Comparison of ENCODE assay signal across 13 cellular contexts in genomic region chr3:64351713-64352595, GRCh38.
DNase-seq lines count a peak whose midpoint lies in the region; ATAC-seq, FAIRE-seq and TF ChIP-seq lines count a peak whose summit lies in the region.
"Had no signal": no experiment of that assay in that cellular context is flagged by ENCODE, and none has a peak within 500 bp of the region (broad histone marks: within the 10 kb centered on the region; RNA-seq: fewer than 3 reads in every experiment).

No MANE protein-coding gene starts in this region.

- H3K4me2 ChIP-seq in A549 (peak overlapping the region; percentile 36; the same call in 2 of the 3 replicates), mesendoderm (ENCODE audit: low read length) (no peak overlapping the region)

- no peak overlapping the region for H3K9ac ChIP-seq in mesendoderm (ENCODE audit: low read length)

- no peak overlapping the region for H3K27ac Mint-ChIP-seq in CD8-positive, alpha-beta memory T cell
- H3K27ac Mint-ChIP-seq: stimulated activated memory B cell treated with anti-CD40 and anti-IgM and Interleukin-4, amounts not matched to agents 10 μg/mL and 1 μg/mL and 100 μg/mL, for 72 hours had no signal

- peaks cover 39% of the 10 kb centered on the region for H3K4me1 ChIP-seq in A549
- H3K4me1 ChIP-seq in mesendoderm (ENCODE audit: control insufficient read depth, low read depth, low read length): no peaks in the 10 kb centered on the region
- H3K4me1 ChIP-seq in CD8-positive, alpha-beta memory T cell (ENCODE audit: insufficient read depth, low read length): no peaks in the 10 kb centered on the region
- no peaks in the 10 kb centered on the region for H3K4me1 ChIP-seq in effector memory CD4-positive, alpha-beta T cell (ENCODE audit: control insufficient read depth, insufficient read depth, low read length, poor library complexity, severe bottlenecking)

- peaks cover 0 to 2% (median 0%) of the 10 kb centered on the region in 5 donors for H3K9me3 Mint-ChIP-seq in CD8-positive, alpha-beta memory T cell
- H3K9me3 Mint-ChIP-seq: stimulated activated memory B cell treated with anti-CD40 and anti-IgM and Interleukin-4, amounts not matched to agents 10 μg/mL and 1 μg/mL and 100 μg/mL, for 72 hours had no signal

- FAIRE-seq in A549 (lab: Jason Lieb, UNC): no peak
- FAIRE-seq: colon had no signal

- peak in 1 of 2 experiments; percentile 61; a peak in 3 of 6 replicates for ATAC-seq in A549
- no peak for ATAC-seq in HG02973 (IDR thresholded peaks at IDR 0.05; ENCODE audit: unreplicated experiment)
- no peak for ATAC-seq in HG03432 (IDR thresholded peaks at IDR 0.05; ENCODE audit: unreplicated experiment)
- ATAC-seq: stimulated activated memory B cell treated with anti-CD40 and anti-IgM and Interleukin-4, amounts not matched to agents 10 μg/mL and 1 μg/mL and 100 μg/mL, for 72 hours had no signal

- H3K23ac ChIP-seq in mesendoderm (ENCODE audit: low read length): no peak overlapping the region

- peak overlapping the region; percentile 0 for H2BK120ac ChIP-seq in mesendoderm (ENCODE audit: low read depth, low read length)

- no peak overlapping the region for H2BK15ac ChIP-seq in mesendoderm (replicated peaks; ENCODE audit: low read depth)

- H3K79me1 ChIP-seq in mesendoderm (ENCODE audit: low read length): no peaks in the 10 kb centered on the region

- CTCF ChIA-PET in A549 (lab: Yijun Ruan, JAX): no interaction called here
- CTCF ChIA-PET in CD8-positive, alpha-beta memory T cell (lab: Charles Lee): interaction anchor here (0.7 kb wide), 1 partner anchor 18 kb away, joined by 3 read pairs; no protein-coding TSS in a partner anchor

- no peak for TF ChIP-seq POLR2A in A549 (IDR thresholded peaks at IDR 0.05; ENCODE audit: low read length)

- no peaks in the 10 kb centered on the region for H3K79me2 ChIP-seq in mesendoderm (ENCODE audit: control insufficient read depth, insufficient read depth, low read length)

- H3K9me3 ChIP-seq in A549 (no peaks in the 10 kb centered on the region), MG63 (no peaks in the 10 kb centered on the region)
- H3K9me3 ChIP-seq in CD8-positive, alpha-beta memory T cell (ENCODE audit: low read length): no peaks in the 10 kb centered on the region
- no peaks in the 10 kb centered on the region for H3K9me3 ChIP-seq in effector memory CD4-positive, alpha-beta T cell (ENCODE audit: control insufficient read depth, low read length)

- no peak for TF ChIP-seq RAD21 in A549 (conservative IDR thresholded peaks at IDR 0.05 in 1 of 2, IDR thresholded peaks at IDR 0.05 in 1 of 2)

- no peak for TF ChIP-seq EP300 in A549 (IDR thresholded peaks at IDR 0.05)

- no peak overlapping the region for H3K56ac ChIP-seq in mesendoderm (ENCODE audit: low read length)

- peak overlapping the region; percentile 15 for H3K18ac ChIP-seq in mesendoderm (ENCODE audit: low read length)

- H3K4me3 Mint-ChIP-seq in CD8-positive, alpha-beta memory T cell: no peak overlapping the region
- H3K4me3 Mint-ChIP-seq: stimulated activated memory B cell treated with anti-CD40 and anti-IgM and Interleukin-4, amounts not matched to agents 10 μg/mL and 1 μg/mL and 100 μg/mL, for 72 hours; T-helper 1 cell treated with Interleukin-12 subunit alpha and Interleukin-12 subunit beta and Interleukin-4 antibody, amounts not matched to agents 30 μg/mL and 1 μg/mL, for 36 hours had no signal

- no peak overlapping the region for H4K5ac ChIP-seq in mesendoderm (ENCODE audit: low read length)

- TF ChIP-seq CTCF in A549 (IDR thresholded peaks at IDR 0.05) (no peak), cardiac fibroblast (IDR thresholded peaks at IDR 0.05; ENCODE audit: low read depth, low read length) (no peak)

- H3K36me3 ChIP-seq in MG63 (no peaks in the 10 kb centered on the region), mesendoderm (ENCODE audit: control insufficient read depth, insufficient read depth, low read length) (no peaks in the 10 kb centered on the region)
- no peaks in the 10 kb centered on the region for H3K36me3 ChIP-seq in CD8-positive, alpha-beta memory T cell (ENCODE audit: insufficient read depth, low read length)
- H3K36me3 ChIP-seq in effector memory CD4-positive, alpha-beta T cell (ENCODE audit: control insufficient read depth, insufficient read depth, low read length): no peaks in the 10 kb centered on the region

- H3K4ac ChIP-seq in mesendoderm (ENCODE audit: low read depth, low read length): peak overlapping the region; percentile 57

- 67% methylated on average over 6 of the region's 6 CpGs for WGBS in A549 (ENCODE audit: missing lambda C conversion rate)
- no CpG with 5 or more reads among the region's 6 CpGs for WGBS in mesendoderm (ENCODE audit: extremely low coverage, insufficient coverage, low lambda C conversion rate)

- POLR2A ChIA-PET in A549 (lab: Yijun Ruan, JAX): no interaction called here
- POLR2A ChIA-PET in CD8-positive, alpha-beta memory T cell (lab: Charles Lee): no interaction called here

- H3K4me3 ChIP-seq in A549: no peak overlapping the region
- no peak overlapping the region for H3K4me3 ChIP-seq in MG63
- no peak overlapping the region for H3K4me3 ChIP-seq in cardiac fibroblast (replicated peaks in 1 of 2; ENCODE audit: low read depth in 2 of 2, low read length in 2 of 2)
- no peak overlapping the region for H3K4me3 ChIP-seq in mesendoderm (ENCODE audit: low read length)
- no peak overlapping the region for H3K4me3 ChIP-seq in CD8-positive, alpha-beta memory T cell (ENCODE audit: low read length)
- H3K4me3 ChIP-seq in effector memory CD4-positive, alpha-beta T cell (ENCODE audit: insufficient read depth, low read depth, low read length, poor library complexity, severe bottlenecking): no peak overlapping the region

- H3K36me3 Mint-ChIP-seq in CD8-positive, alpha-beta memory T cell: no peaks in the 10 kb centered on the region
- H3K36me3 Mint-ChIP-seq: stimulated activated memory B cell treated with anti-CD40 and anti-IgM and Interleukin-4, amounts not matched to agents 10 μg/mL and 1 μg/mL and 100 μg/mL, for 72 hours had no signal

- peaks cover 2 to 4% of the 10 kb centered on the region in 2 donors for H3K27me3 Mint-ChIP-seq in CD8-positive, alpha-beta memory T cell

- no peak overlapping the region for H2AK5ac ChIP-seq in mesendoderm (ENCODE audit: low read length)

- H2BK5ac ChIP-seq in mesendoderm (ENCODE audit: low read length): no peak overlapping the region

- peak in 1 of 2 experiments; percentile 7 for DNase-seq in A549 (ENCODE audit: low read depth in 1 of 2, low spot score in 1 of 2)
- peak; percentile 45 for DNase-seq in MG63
- DNase-seq in cardiac fibroblast (ENCODE audit: low read depth in 2 of 2): peak; percentile 32 to 46
- DNase-seq in mesendoderm: no peak
- DNase-seq in CD8-positive, alpha-beta memory T cell: no peak
- DNase-seq in effector memory CD4-positive, alpha-beta T cell: no peak
- DNase-seq: H7, NCI-H2107 had no signal

- H3K4me1 Mint-ChIP-seq in CD8-positive, alpha-beta memory T cell: no peaks in the 10 kb centered on the region

- H3K27ac ChIP-seq in A549 (peak overlapping the region; percentile 29 to 79; a peak in 5 of 6 replicates), mesendoderm (ENCODE audit: low read depth, low read length) (no peak overlapping the region)
- H3K27ac ChIP-seq in CD8-positive, alpha-beta memory T cell (ENCODE audit: low read depth, low read length): no peak overlapping the region
- H3K27ac ChIP-seq in effector memory CD4-positive, alpha-beta T cell (ENCODE audit: insufficient read depth, low read length, poor library complexity, severe bottlenecking): no peak overlapping the region

- no peak overlapping the region for H4K8ac ChIP-seq in mesendoderm (ENCODE audit: low read depth, low read length)

- H3K27me3 ChIP-seq in MG63 (no peaks in the 10 kb centered on the region), mesendoderm (ENCODE audit: insufficient read depth, low read length, poor library complexity) (no peaks in the 10 kb centered on the region)
- no peaks in the 10 kb centered on the region for H3K27me3 ChIP-seq in CD8-positive, alpha-beta memory T cell (ENCODE audit: insufficient read depth, low read length, poor library complexity, severe bottlenecking)
- no peaks in the 10 kb centered on the region for H3K27me3 ChIP-seq in effector memory CD4-positive, alpha-beta T cell (replicated peaks; ENCODE audit: control insufficient read depth, insufficient read depth, low read length, poor library complexity, severe bottlenecking)

TF ChIP-seq in A549, 52 proteins besides CTCF, POLR2A, EP300 and RAD21:
- no peak for TF ChIP-seq RFX5 (IDR thresholded peaks at IDR 0.05)

Comparison
In these comparisons a context has a peak if more than half of its experiments do, and no peak if none do; other contexts are left out.
1. DNase-seq: peak in MG63 (single experiment) and cardiac fibroblast (2 of 2); none in mesendoderm (single experiment), CD8-positive, alpha-beta memory T cell (0 of 5) and effector memory CD4-positive, alpha-beta T cell (0 of 3).
2. H3K27ac ChIP-seq: peak in A549 (2 of 2); none in mesendoderm (single experiment), CD8-positive, alpha-beta memory T cell (single experiment) and effector memory CD4-positive, alpha-beta T cell (single experiment).